ENCODE assay signal across 16 cellular contexts in genomic region chr2:126586321-126586720, GRCh38.
"Had no signal": no experiment of that assay in that cellular context is flagged by ENCODE, and none has a peak within 500 bp of the region (broad histone marks: within the 10 kb centered on the region; RNA-seq: fewer than 3 reads in every experiment).

No MANE protein-coding gene starts in this region.

- H3K9me3 ChIP-seq: body of pancreas had no signal

- H3K27me3 Mint-ChIP-seq: activated CD8-positive, alpha-beta memory T cell treated with anti-CD3 and anti-CD28 coated beads, Interleukin-2, amount 10 ng/mL, durations not matched to agents 7 days and 5 days; progenitor cell of endocrine pancreas had no signal

- DNase-seq: activated CD4-positive, alpha-beta memory T cell treated with anti-CD3 and anti-CD28 coated beads, Interleukin-2, amount 10 ng/mL, durations not matched to agents 7 days and 5 days; activated CD4-positive, alpha-beta T cell treated with anti-CD3 and anti-CD28 coated beads for 48 hours; activated CD4-positive, CD25-positive, alpha-beta regulatory T cell; activated CD8-positive, alpha-beta memory T cell treated with anti-CD3 and anti-CD28 coated beads, Interleukin-2, amount 10 ng/mL, durations not matched to agents 7 days and 5 days; activated naive CD4-positive, alpha-beta T cell; activated naive CD8-positive, alpha-beta T cell treated with anti-CD3 and anti-CD28 coated beads, Interleukin-2, amount 10 ng/mL, durations not matched to agents 7 days and 5 days; body of pancreas; caudate nucleus; foreskin melanocyte; nephron progenitor cell; small intestine; stimulated activated naive B cell treated with anti-CD40 and anti-IgM and Interleukin-4, amounts not matched to agents 10 μg/mL and 1 μg/mL and 100 μg/mL, for 72 hours; T-cell; T-helper 9 cell had no signal

- H3K4me1 Mint-ChIP-seq: activated CD4-positive, alpha-beta memory T cell treated with anti-CD3 and anti-CD28 coated beads, Interleukin-2, amount 10 ng/mL, durations not matched to agents 7 days and 5 days; activated CD8-positive, alpha-beta memory T cell treated with anti-CD3 and anti-CD28 coated beads, Interleukin-2, amount 10 ng/mL, durations not matched to agents 7 days and 5 days; activated naive CD8-positive, alpha-beta T cell treated with anti-CD3 and anti-CD28 coated beads, Interleukin-2, amount 10 ng/mL, durations not matched to agents 7 days and 5 days; nephron progenitor cell; stimulated activated naive B cell treated with anti-CD40 and anti-IgM and Interleukin-4, amounts not matched to agents 10 μg/mL and 1 μg/mL and 100 μg/mL, for 72 hours; T-cell had no signal

- FAIRE-seq: small intestine had no signal

- H3K4me3 ChIP-seq: body of pancreas had no signal

- H3K27ac Mint-ChIP-seq: activated CD4-positive, alpha-beta memory T cell treated with anti-CD3 and anti-CD28 coated beads, Interleukin-2, amount 10 ng/mL, durations not matched to agents 7 days and 5 days; activated CD8-positive, alpha-beta memory T cell treated with anti-CD3 and anti-CD28 coated beads, Interleukin-2, amount 10 ng/mL, durations not matched to agents 7 days and 5 days; activated naive CD8-positive, alpha-beta T cell treated with anti-CD3 and anti-CD28 coated beads, Interleukin-2, amount 10 ng/mL, durations not matched to agents 7 days and 5 days; nephron progenitor cell; progenitor cell of endocrine pancreas; stimulated activated naive B cell treated with anti-CD40 and anti-IgM and Interleukin-4, amounts not matched to agents 10 μg/mL and 1 μg/mL and 100 μg/mL, for 72 hours; T-cell had no signal

- ATAC-seq: activated CD8-positive, alpha-beta memory T cell treated with anti-CD3 and anti-CD28 coated beads, Interleukin-2, amount 10 ng/mL, durations not matched to agents 7 days and 5 days; body of pancreas; SK-N-SH treated with all-trans-retinoic acid at 6 μM for 48 hours; stimulated activated naive B cell treated with anti-CD40 and anti-IgM and Interleukin-4, amounts not matched to agents 10 μg/mL and 1 μg/mL and 100 μg/mL, for 72 hours; T-cell had no signal

- H3K27ac ChIP-seq: body of pancreas had no signal

- H3K36me3 Mint-ChIP-seq: activated CD8-positive, alpha-beta memory T cell treated with anti-CD3 and anti-CD28 coated beads, Interleukin-2, amount 10 ng/mL, durations not matched to agents 7 days and 5 days; activated naive CD8-positive, alpha-beta T cell treated with anti-CD3 and anti-CD28 coated beads, Interleukin-2, amount 10 ng/mL, durations not matched to agents 7 days and 5 days; stimulated activated naive B cell treated with anti-CD40 and anti-IgM and Interleukin-4, amounts not matched to agents 10 μg/mL and 1 μg/mL and 100 μg/mL, for 72 hours; T-cell had no signal

- H3K9me3 Mint-ChIP-seq: activated CD4-positive, alpha-beta memory T cell treated with anti-CD3 and anti-CD28 coated beads, Interleukin-2, amount 10 ng/mL, durations not matched to agents 7 days and 5 days; activated naive CD8-positive, alpha-beta T cell treated with anti-CD3 and anti-CD28 coated beads, Interleukin-2, amount 10 ng/mL, durations not matched to agents 7 days and 5 days; nephron progenitor cell; T-cell had no signal

- H3K4me3 Mint-ChIP-seq: activated CD4-positive, alpha-beta memory T cell treated with anti-CD3 and anti-CD28 coated beads, Interleukin-2, amount 10 ng/mL, durations not matched to agents 7 days and 5 days; activated CD8-positive, alpha-beta memory T cell treated with anti-CD3 and anti-CD28 coated beads, Interleukin-2, amount 10 ng/mL, durations not matched to agents 7 days and 5 days; activated naive CD8-positive, alpha-beta T cell treated with anti-CD3 and anti-CD28 coated beads, Interleukin-2, amount 10 ng/mL, durations not matched to agents 7 days and 5 days; nephron progenitor cell; stimulated activated naive B cell treated with anti-CD40 and anti-IgM and Interleukin-4, amounts not matched to agents 10 μg/mL and 1 μg/mL and 100 μg/mL, for 72 hours; T-cell had no signal

- H3K4me1 ChIP-seq: body of pancreas had no signal

- H3K27me3 ChIP-seq: body of pancreas had no signal
